In the genomic region with DNA sequence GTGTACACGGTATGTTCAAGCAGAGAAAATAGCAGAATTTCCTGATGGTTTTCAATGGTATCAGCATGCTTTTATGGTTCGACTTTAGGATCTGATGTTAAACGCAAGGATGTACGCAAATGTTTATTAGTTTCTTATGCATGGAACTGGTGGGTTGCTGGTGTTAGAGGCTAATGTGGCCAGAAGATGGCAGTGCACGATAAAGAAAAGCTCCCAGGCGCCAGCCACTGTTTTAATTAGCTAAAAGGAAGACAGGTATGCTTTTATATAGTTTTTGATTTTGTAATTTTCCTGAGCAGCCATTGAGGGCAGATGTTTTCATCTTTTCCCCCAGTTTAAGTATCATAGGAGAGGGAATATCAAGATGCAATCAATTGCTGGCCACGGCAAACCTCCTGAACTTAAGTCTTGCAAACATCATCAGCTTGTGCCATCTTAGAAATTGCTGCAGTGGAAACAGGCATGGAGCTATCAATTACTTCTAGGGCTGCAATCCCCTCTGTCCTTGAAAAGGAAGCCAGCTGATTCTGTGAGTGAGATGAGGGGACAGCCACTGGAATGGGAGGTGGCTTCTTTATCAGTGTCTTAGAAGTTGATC, we compare ENCODE assay signal across 10 cellular contexts.
DNase-seq lines count a peak whose midpoint lies in the region; ATAC-seq, FAIRE-seq and TF ChIP-seq lines count a peak whose summit lies in the region.
"Had no signal": no experiment of that assay in that cellular context is flagged by ENCODE, and none has a peak within 500 bp of the region (broad histone marks: within the 10 kb centered on the region; RNA-seq: fewer than 3 reads in every experiment).

No MANE protein-coding gene starts in this region.

- no peaks in the 10 kb centered on the region for H3K79me2 ChIP-seq in HepG2 (ENCODE audit: insufficient read depth, low read length)

- POLR2A ChIA-PET in HepG2 (lab: Yijun Ruan, JAX) = no interaction called here
- POLR2A ChIA-PET in CD8-positive, alpha-beta T cell (lab: Charles Lee) = no interaction called here

- H3K4me1 ChIP-seq in HepG2 (ENCODE audit: insufficient read depth, low read length) = no peaks in the 10 kb centered on the region
- no peaks in the 10 kb centered on the region for H3K4me1 ChIP-seq in CD8-positive, alpha-beta T cell (ENCODE audit: insufficient read depth, low read length)

- H3K9ac ChIP-seq in HepG2 (ENCODE audit: insufficient read depth, low read depth, low read length) = no peak overlapping the region

- TF ChIP-seq EP300 in HepG2 (IDR thresholded peaks at IDR 0.05; ENCODE audit: low read depth in 2 of 2, low read length in 2 of 2) (no peak), HepG2 (CRISPR knock-in tag; IDR thresholded peaks at IDR 0.05; ENCODE audit: borderline replicate concordance) (no peak)

- H3K9me3 ChIP-seq in HepG2 (ENCODE audit: low read length) = 0 out of 2 replicates have a peak, but pooled peaks cover 4% of the 10 kb centered on the region
- no peaks in the 10 kb centered on the region for H3K9me3 ChIP-seq in CD8-positive, alpha-beta T cell (ENCODE audit: low read length)

- TF ChIP-seq RAD21 in HepG2 (CRISPR knock-in tag; IDR thresholded peaks at IDR 0.05) = no peak

- H3K27me3 Mint-ChIP-seq in CD8-positive, alpha-beta T cell (ENCODE audit: low read depth) = no peaks in the 10 kb centered on the region

- no peak overlapping the region for H3K4me3 Mint-ChIP-seq in CD8-positive, alpha-beta T cell

- no peaks in the 10 kb centered on the region for H3K27me3 ChIP-seq in HepG2 (ENCODE audit: control insufficient read depth in 1 of 2, insufficient read depth in 2 of 2, low read length in 2 of 2)
- no peaks in the 10 kb centered on the region for H3K27me3 ChIP-seq in CD8-positive, alpha-beta T cell (ENCODE audit: insufficient read depth, low read length)

- intact Hi-C loops in HepG2 (cut with micrococcal nuclease; ENCODE audit: unreplicated experiment) = no loop called here
- intact Hi-C loops in CD8-positive, alpha-beta T cell (cut with DNase I, micrococcal nuclease) = no loop called here

- WGBS in HepG2 (ENCODE audit: low lambda C conversion rate) = 7% methylated on average over 7 of the region's 7 CpGs

- no peaks in the 10 kb centered on the region for H3K36me3 Mint-ChIP-seq in CD8-positive, alpha-beta T cell

- no peak for TF ChIP-seq POLR2A in HepG2 (IDR thresholded peaks at IDR 0.05; ENCODE audit: insufficient read depth in 1 of 2, low read depth in 2 of 2, low read length in 2 of 2)

- in situ Hi-C loops in HepG2 (cut with HindIII; ENCODE audit: extremely low pct_ligation_motif_present, low pct_unique_long_range_greater_than_20kb) = no loop called here

- peak; percentile 8 for FAIRE-seq in HepG2 (lab: Jason Lieb, UNC)
- FAIRE-seq: A204.1 had no signal

- CTCF ChIA-PET in HepG2 (lab: Yijun Ruan, JAX; ENCODE audit: low intra/inter-chr PET ratio, low total read pairs) = interaction anchor here (1.7 kb wide), 1 partner anchor 1489 kb away, joined by 13 read pairs; no protein-coding TSS in a partner anchor
- CTCF ChIA-PET in CD8-positive, alpha-beta T cell (lab: Charles Lee) = interaction anchor here (0.5 kb wide), 1 partner anchor 16 kb away, joined by 3 read pairs; no protein-coding TSS in a partner anchor

- no peak overlapping the region for H3K4me3 ChIP-seq in HepG2 (replicated peaks in 1 of 3; ENCODE audit: insufficient read depth in 1 of 3, low read depth in 2 of 3, low read length in 3 of 3)
- H3K4me3 ChIP-seq in CD8-positive, alpha-beta T cell (ENCODE audit: low read depth, low read length) = no peak overlapping the region

- no peak overlapping the region for H3K27ac ChIP-seq in VCaP
- H3K27ac ChIP-seq in HepG2 (ENCODE audit: extremely low read length, insufficient read depth, low read length) = no peak overlapping the region
- no peak overlapping the region for H3K27ac ChIP-seq in CD8-positive, alpha-beta T cell (ENCODE audit: low read depth, low read length)
- H3K27ac ChIP-seq: epithelial cell of prostate had no signal

- BruUV-seq in HepG2 (replicated peaks; lab: Mats Ljungman, UMichigan) = no TSS peak

- no peak overlapping the region for H2AFZ ChIP-seq in HepG2 (ENCODE audit: low read length)

- H3K9me3 Mint-ChIP-seq in CD8-positive, alpha-beta T cell = peaks cover 9% of the 10 kb centered on the region

- TF ChIP-seq CTCF in VCaP (conservative IDR thresholded peaks at IDR 0.05) (peak; percentile 70), HepG2 (CRISPR knock-in tag; IDR thresholded peaks at IDR 0.05) (peak; percentile 62)
- no peak for TF ChIP-seq CTCF in CD8-positive, alpha-beta T cell (IDR thresholded peaks at IDR 0.05)

- ATAC-seq in HepG2 (peak; percentile 48; the same call in 1 of the 3 replicates), HG03521 (IDR thresholded peaks at IDR 0.05; ENCODE audit: unreplicated experiment) (no peak)
- ATAC-seq in CD8-positive, alpha-beta T cell = no peak

- H4K20me1 ChIP-seq in HepG2 (ENCODE audit: insufficient read depth, low read length) = no peaks in the 10 kb centered on the region

- H3K4me1 Mint-ChIP-seq in CD8-positive, alpha-beta T cell (ENCODE audit: low read depth) = no peaks in the 10 kb centered on the region

- H3K4me2 ChIP-seq in HepG2 (ENCODE audit: low read depth, low read length) = no peak overlapping the region

- peak; percentile 42 for DNase-seq in DMS 273 (lab: John Stamatoyannopoulos, UW; ENCODE audit: unreplicated experiment)
- no peak for DNase-seq in DMS 273 treated with DMSO at 0.1 percent for 48 hours (lab: John Stamatoyannopoulos, UW)
- peak; percentile 7 for DNase-seq in HuH-7.5 (ENCODE audit: low spot score)
- peak; percentile 5 for DNase-seq in HepG2 (ENCODE audit: low spot score)
- DNase-seq in stimulated activated naive CD4-positive, alpha-beta T cell (lab: John Stamatoyannopoulos, UW) = no peak
- no peak for DNase-seq in CD8-positive, alpha-beta T cell

- no peak overlapping the region for H3K27ac Mint-ChIP-seq in CD8-positive, alpha-beta T cell

- no peaks in the 10 kb centered on the region for H3K36me3 ChIP-seq in HepG2 (replicated peaks in 1 of 2; ENCODE audit: control insufficient read depth in 1 of 2, insufficient read depth in 2 of 2, low read length in 2 of 2)
- H3K36me3 ChIP-seq in CD8-positive, alpha-beta T cell (ENCODE audit: insufficient read depth, low read length) = no peaks in the 10 kb centered on the region

TF ChIP-seq in HepG2, 621 proteins besides CTCF, POLR2A, EP300 and RAD21:
- TF ChIP-seq ATM (IDR thresholded peaks at IDR 0.05; ENCODE audit: borderline replicate concordance) (no peak), STAG1 (CRISPR knock-in tag; IDR thresholded peaks at IDR 0.05) (peak; percentile 68)

Comparison
In these comparisons a context has a peak if more than half of its experiments do, and no peak if none do; other contexts are left out.
1. DNase-seq: peak in DMS 273 (single experiment), HuH-7.5 (single experiment) and HepG2 (single experiment); none in DMS 273 treated with DMSO at 0.1 percent for 48 hours (single experiment), stimulated activated naive CD4-positive, alpha-beta T cell (0 of 6) and CD8-positive, alpha-beta T cell (0 of 7).